In genomic region chr16:50539053-50539615, GRCh38 we compare ENCODE assay signal across 1 cellular context.
TF ChIP-seq lines count a peak whose summit lies in the region.

No MANE protein-coding gene starts in this region.

TF ChIP-seq in HepG2, 621 proteins besides CTCF, POLR2A, EP300 and RAD21 (continued from another document and continues in another):
- peak; percentile 71; the same call in 1 of the 2 replicates for TF ChIP-seq ZNF362 (CRISPR knock-in tag; IDR thresholded peaks at IDR 0.05; ENCODE audit: borderline replicate concordance)
- TF ChIP-seq ZFP90 (CRISPR knock-in tag; IDR thresholded peaks at IDR 0.05; ENCODE audit: borderline replicate concordance), result no peak
- TF ChIP-seq NBN (conservative IDR thresholded peaks at IDR 0.05), result no peak
- TF ChIP-seq ZNF652 (CRISPR knock-in tag; IDR thresholded peaks at IDR 0.05; ENCODE audit: borderline replicate concordance, low read depth), result 0 out of 2 replicates have a peak, but pooled peaks have one; percentile 35
- peak; percentile 70; the same call in 1 of the 2 replicates for TF ChIP-seq THAP7 (CRISPR knock-in tag; IDR thresholded peaks at IDR 0.05)
- TF ChIP-seq CSRNP2 (CRISPR knock-in tag; conservative IDR thresholded peaks at IDR 0.05; ENCODE audit: low read depth), result no peak
- TF ChIP-seq RAD51 (IDR thresholded peaks at IDR 0.05; ENCODE audit: borderline replicate concordance), result no peak
- peak; percentile 96 for TF ChIP-seq PAXIP1 (CRISPR knock-in tag; conservative IDR thresholded peaks at IDR 0.05)
- peak; percentile 91 for TF ChIP-seq HMG20A (CRISPR knock-in tag; IDR thresholded peaks at IDR 0.05; ENCODE audit: borderline replicate concordance)
- peak; percentile 76; the same call in 1 of the 2 replicates for TF ChIP-seq JUN (CRISPR knock-in tag; IDR thresholded peaks at IDR 0.05)
- no peak for TF ChIP-seq MXD4 (CRISPR knock-in tag; IDR thresholded peaks at IDR 0.05)
- TF ChIP-seq SKIL (CRISPR knock-in tag; IDR thresholded peaks at IDR 0.05; ENCODE audit: borderline replicate concordance), result peak; percentile 89
- TF ChIP-seq ZSCAN9 (CRISPR knock-in tag; IDR thresholded peaks at IDR 0.05; ENCODE audit: borderline replicate concordance), result peak; percentile 29; the same call in 1 of the 2 replicates
- TF ChIP-seq ZNF710 (CRISPR knock-in tag; IDR thresholded peaks at IDR 0.05; ENCODE audit: borderline replicate concordance), result peak; percentile 88
- TF ChIP-seq SRSF9 (IDR thresholded peaks at IDR 0.05; ENCODE audit: borderline replicate concordance, insufficient read depth, low read depth, low read length, poor library complexity, severe bottlenecking), result no peak
- peak; percentile 54; the same call in 1 of the 2 replicates for TF ChIP-seq NR2C2 (CRISPR knock-in tag; IDR thresholded peaks at IDR 0.05; ENCODE audit: borderline replicate concordance)
- no peak for TF ChIP-seq TRIM22 (IDR thresholded peaks at IDR 0.05)
- TF ChIP-seq PRDM10 (CRISPR knock-in tag; IDR thresholded peaks at IDR 0.05; ENCODE audit: low read depth), result no peak; the same call in 1 of the 2 replicates
- no peak for TF ChIP-seq AGO1 (IDR thresholded peaks at IDR 0.05; ENCODE audit: low read depth, low read length, poor library complexity, severe bottlenecking)
- TF ChIP-seq ZNF598 (CRISPR knock-in tag; IDR thresholded peaks at IDR 0.05; ENCODE audit: borderline replicate concordance), result no peak
- TF ChIP-seq FOXP4 (CRISPR knock-in tag; IDR thresholded peaks at IDR 0.05), result peak; percentile 98
- TF ChIP-seq THAP9 (CRISPR knock-in tag; IDR thresholded peaks at IDR 0.05; ENCODE audit: borderline replicate concordance), result no peak
- 0 out of 2 replicates have a peak, but pooled peaks have one; percentile 47 for TF ChIP-seq ZNF546 (CRISPR knock-in tag; conservative IDR thresholded peaks at IDR 0.05)
- TF ChIP-seq ZNF691 (CRISPR knock-in tag; IDR thresholded peaks at IDR 0.05; ENCODE audit: borderline replicate concordance, low read depth), result peak; percentile 88
- no peak for TF ChIP-seq SALL2 (CRISPR knock-in tag; IDR thresholded peaks at IDR 0.05)
- no peak for TF ChIP-seq ZNF160 (CRISPR knock-in tag; IDR thresholded peaks at IDR 0.05)
- peak; percentile 68 for TF ChIP-seq ZNF350 (CRISPR knock-in tag; IDR thresholded peaks at IDR 0.05; ENCODE audit: borderline replicate concordance, low read depth)
